In genomic region chr20:55500130-55500529, GRCh38 we compare ENCODE assay signal across 22 cellular contexts.
"Had no signal": no experiment of that assay in that cellular context is flagged by ENCODE, and none has a peak within 500 bp of the region (broad histone marks: within the 10 kb centered on the region; RNA-seq: fewer than 3 reads in every experiment).

No MANE protein-coding gene starts in this region.

- ATAC-seq: K562, Panc1, PC-3 had no signal

- H3K9ac ChIP-seq: KMS-11, SK-N-SH had no signal

- H3K4me3 ChIP-seq: K562 had no signal

- DNase-seq: Kasumi-1, MV-4-11, NCI-H1048, NCI-H1105, NCI-H1436 treated with DMSO at 0.1 percent for 48 hours, NCI-H187, NCI-H2029, NCI-H2081 treated with DMSO at 0.1 percent for 48 hours, NCI-H2171, NCI-H226, NCI-H446, NCI-H510A, NCI-H524 treated with DMSO at 0.1 percent for 48 hours, NCI-H69, PC-3, SHP77, SK-N-SH, SW 1271 had no signal

- H3K27ac ChIP-seq: KMS-11, RWPE1 had no signal

- H3K9me3 ChIP-seq: SK-N-SH had no signal
